In genomic region chr2:210753386-210753785, GRCh38 we compare ENCODE assay signal across 26 cellular contexts.
"Had no signal": no experiment of that assay in that cellular context is flagged by ENCODE, and none has a peak within 500 bp of the region (broad histone marks: within the 10 kb centered on the region; RNA-seq: fewer than 3 reads in every experiment).

No MANE protein-coding gene starts in this region.

- H3K27ac ChIP-seq: colonic mucosa, epithelial cell of prostate, esophagus squamous epithelium, gastrocnemius medialis, heart right ventricle, left lung, lower lobe of right lung had no signal

- H3K4me1 ChIP-seq: colonic mucosa, esophagus squamous epithelium, gastrocnemius medialis, heart right ventricle, left lung, lower lobe of right lung had no signal

- H3K4me3 ChIP-seq: colonic mucosa, esophagus squamous epithelium, gastrocnemius medialis, heart right ventricle, left lung, lower lobe of right lung had no signal

- DNase-seq: colonic mucosa; cortex of kidney; effector CD8-positive, alpha-beta T cell; effector memory CD8-positive, alpha-beta T cell; endodermal cell; erythroblast; esophagus squamous epithelium; foreskin fibroblast; foreskin melanocyte; gastrocnemius medialis; glutamatergic neuron; head of caudate nucleus; heart right ventricle; hippocampal formation; left cardiac atrium; left lung; left ventricle myocardium superior; lower lobe of right lung; mesenchymal stem cell; midbrain; naive thymus-derived CD4-positive, alpha-beta T cell had no signal

- ATAC-seq: effector memory CD8-positive, alpha-beta T cell; esophagus mucosa; gastrocnemius medialis; heart right ventricle; left cardiac atrium; left lung; left ventricle myocardium superior; naive thymus-derived CD4-positive, alpha-beta T cell had no signal

- H3K36me3 ChIP-seq: colonic mucosa, esophagus squamous epithelium, gastrocnemius medialis, heart right ventricle, left lung, lower lobe of right lung had no signal

- H3K27me3 ChIP-seq: colonic mucosa, esophagus squamous epithelium, gastrocnemius medialis, heart right ventricle, left lung had no signal

- FAIRE-seq: endometrium, islet of Langerhans, keratinocyte had no signal

- H3K9me3 ChIP-seq: colonic mucosa, esophagus squamous epithelium, gastrocnemius medialis, heart right ventricle, left lung, lower lobe of right lung had no signal
